ENCODE assay signal across 8 cellular contexts in genomic region chr17:47821424-47822379, GRCh38. TPM values are rescaled to one million over a fixed set of nuclear protein-coding genes. Genes with fewer than 3 reads are reported as not detected.
A peak's percentile ranks its signal among the peaks of the same experiment; 100 is the strongest.
DNase-seq lines count a peak whose midpoint lies in the region; ATAC-seq and TF ChIP-seq lines count a peak whose summit lies in the region.

TSS of gene OSBPL7 (minus strand) at chr17:47821794. CDS start at chr17:47820278, 1,516 bp downstream.

- peak in 2 of 3 experiments; percentile 9 to 16 for TF ChIP-seq CTCF in ascending aorta (IDR thresholded peaks at IDR 0.05)

- ATAC-seq in HG02642 (IDR thresholded peaks at IDR 0.05; ENCODE audit: poor library complexity, unreplicated experiment) (peak; percentile 80), HG02938 (IDR thresholded peaks at IDR 0.05; ENCODE audit: unreplicated experiment) (no peak)

- peaks cover 38 to 53% of the 10 kb centered on the region in 2 donors for H3K36me3 ChIP-seq in ascending aorta

- H3K27me3 ChIP-seq in ascending aorta: no peaks in the 10 kb centered on the region

- H3K4me1 ChIP-seq in ascending aorta: peaks cover 5 to 12% of the 10 kb centered on the region in 2 donors

- H3K4me3 ChIP-seq in GM08714 (ENCODE audit: low read length): peak within 1 kb of the TSS; percentile 84
- peak within 1 kb of the TSS; percentile 45 to 65 for H3K4me3 ChIP-seq in ascending aorta

- peak within 1 kb of the TSS; percentile 59 to 66 for H3K27ac ChIP-seq in ascending aorta

- intact Hi-C loops in T-helper 2 cell treated with Interferon-gamma antibody and Interleukin-4, amounts not matched to agents 100 ng/mL and 5 ng/mL, for 36 hours (cut with micrococcal nuclease): loop anchor here (1.0 kb wide), 1 partner anchor 10 kb away; the partner anchor contains the start of genes LRRC46 and MRPL10
- intact Hi-C loops in ascending aorta (cut with DNase I): no loop called here

- DNase-seq in NCI-H146 treated with DMSO at 0.1 percent for 48 hours (lab: John Stamatoyannopoulos, UW; ENCODE audit: unreplicated experiment) (peak; percentile 65), ascending aorta (ENCODE audit: low spot score in 2 of 2) (peak; percentile 62 to 86), hepatic stellate cell (ENCODE audit: low spot score) (peak; percentile 94), renal cortical epithelial cell (ENCODE audit: low read depth) (peak; percentile 80)

- no peaks in the 10 kb centered on the region for H3K9me3 ChIP-seq in ascending aorta

RNA-seq across cellular contexts. Expression of gene OSBPL7, which starts in this region (rescaled TPM):
- 33.0 and 34.3 TPM in 2 replicates for total RNA-seq in T-helper 2 cell treated with Interferon-gamma antibody and Interleukin-4, amounts not matched to agents 100 ng/mL and 5 ng/mL, for 36 hours
- total RNA-seq in ascending aorta (28.8 TPM), renal cortical epithelial cell (6.6 and 11.3 TPM in 2 replicates)
